Comparison of ENCODE assay signal across 17 cellular contexts in genomic region chr11:75982309-75982708, GRCh38.
DNase-seq lines count a peak whose midpoint lies in the region; ATAC-seq and TF ChIP-seq lines count a peak whose summit lies in the region.
"Had no signal": no experiment of that assay in that cellular context is flagged by ENCODE, and none has a peak within 500 bp of the region (broad histone marks: within the 10 kb centered on the region; RNA-seq: fewer than 3 reads in every experiment).

No MANE protein-coding gene starts in this region.

- H3K27ac ChIP-seq in neural progenitor cell (no peak overlapping the region), substantia nigra (ENCODE audit: low read depth, low read length, poor library complexity, severe bottlenecking) (no peak overlapping the region)
- H3K27ac ChIP-seq: vagina, VCaP had no signal

- H3K36me3 Mint-ChIP-seq in neural progenitor cell: peaks cover 12% of the 10 kb centered on the region
- H3K36me3 Mint-ChIP-seq in activated CD8-positive, alpha-beta T cell treated with anti-CD3 and anti-CD28 coated beads, Interleukin-2, amount 10 ng/mL, durations not matched to agents 7 days and 5 days (ENCODE audit: low read depth): peaks cover 25% of the 10 kb centered on the region

- H3K4me1 ChIP-seq in neural progenitor cell: peaks cover 21% of the 10 kb centered on the region
- H3K4me1 ChIP-seq: vagina had no signal

- no peaks in the 10 kb centered on the region for H3F3A ChIP-seq in neural progenitor cell (ENCODE audit: low read depth)

- H3K27me3 Mint-ChIP-seq in neural progenitor cell (ENCODE audit: insufficient read depth, low read depth): peaks cover 2% of the 10 kb centered on the region
- no peaks in the 10 kb centered on the region for H3K27me3 Mint-ChIP-seq in activated CD8-positive, alpha-beta T cell treated with anti-CD3 and anti-CD28 coated beads, Interleukin-2, amount 10 ng/mL, durations not matched to agents 7 days and 5 days (ENCODE audit: low read depth)
- H3K27me3 Mint-ChIP-seq: activated CD4-positive, alpha-beta memory T cell treated with anti-CD3 and anti-CD28 coated beads for 36 hours; activated T-cell treated with anti-CD3 and anti-CD28 coated beads, Interleukin-2, amount 50 U/mL, for 24 hours; T-cell had no signal

- H3K4me3 ChIP-seq in neural progenitor cell: peak overlapping the region; percentile 72
- H3K4me3 ChIP-seq: vagina had no signal

- CTCF ChIA-PET in activated CD8-positive, alpha-beta T cell treated with anti-CD3 and anti-CD28 coated beads, Interleukin-2, amount 10 ng/mL, durations not matched to agents 7 days and 5 days (lab: Charles Lee): no interaction called here

- ATAC-seq in activated CD8-positive, alpha-beta T cell treated with anti-CD3 and anti-CD28 coated beads, Interleukin-2, amount 10 ng/mL, durations not matched to agents 7 days and 5 days: no peak
- ATAC-seq: left cardiac atrium, T-cell had no signal

- peaks cover 77% of the 10 kb centered on the region for H3K79me2 ChIP-seq in neural progenitor cell (ENCODE audit: low read depth)

- POLR2A ChIA-PET in activated CD8-positive, alpha-beta T cell treated with anti-CD3 and anti-CD28 coated beads, Interleukin-2, amount 10 ng/mL, durations not matched to agents 7 days and 5 days (lab: Charles Lee): no interaction called here

- H3K36me3 ChIP-seq in neural progenitor cell: peaks cover 25% of the 10 kb centered on the region

- H3K9me3 ChIP-seq in neural progenitor cell (ENCODE audit: low read depth): no peaks in the 10 kb centered on the region
- H3K9me3 ChIP-seq: vagina had no signal

- DNase-seq in GM20000 (ENCODE audit: low spot score): peak; percentile 4
- DNase-seq in NCI-H146 (lab: John Stamatoyannopoulos, UW): peak; percentile 28
- peak; percentile 46 to 68 for DNase-seq in erythroblast (lab: John Stamatoyannopoulos, UW)
- DNase-seq in neural progenitor cell (ENCODE audit: low spot score): peak; percentile 8
- DNase-seq in activated CD8-positive, alpha-beta T cell treated with anti-CD3 and anti-CD28 coated beads, Interleukin-2, amount 10 ng/mL, durations not matched to agents 7 days and 5 days: no peak
- no peak for DNase-seq in substantia nigra (lab: John Stamatoyannopoulos, UW)
- no peak for DNase-seq in inferior parietal cortex (ENCODE audit: extremely low spot score)
- DNase-seq: activated CD4-positive, alpha-beta memory T cell treated with anti-CD3 and anti-CD28 coated beads for 36 hours; activated naive CD4-positive, alpha-beta T cell treated with anti-CD3 and anti-CD28 coated beads, Interleukin-2, amount 50 U/mL, for 16 hours; activated T-cell treated with anti-CD3 and anti-CD28 coated beads, Interleukin-2, amount 50 U/mL, for 24 hours; COR-L47; HFFc6; left cardiac atrium; midbrain; T-cell had no signal

- H3K4me3 Mint-ChIP-seq in neural progenitor cell: no peak overlapping the region
- H3K4me3 Mint-ChIP-seq in activated CD8-positive, alpha-beta T cell treated with anti-CD3 and anti-CD28 coated beads, Interleukin-2, amount 10 ng/mL, durations not matched to agents 7 days and 5 days: no peak overlapping the region
- H3K4me3 Mint-ChIP-seq: activated CD4-positive, alpha-beta memory T cell treated with anti-CD3 and anti-CD28 coated beads for 36 hours; activated T-cell treated with anti-CD3 and anti-CD28 coated beads, Interleukin-2, amount 50 U/mL, for 24 hours; HFFc6; T-cell had no signal

- no peaks in the 10 kb centered on the region for H3K4me1 Mint-ChIP-seq in neural progenitor cell
- no peaks in the 10 kb centered on the region for H3K4me1 Mint-ChIP-seq in activated CD8-positive, alpha-beta T cell treated with anti-CD3 and anti-CD28 coated beads, Interleukin-2, amount 10 ng/mL, durations not matched to agents 7 days and 5 days (ENCODE audit: low read depth)

- H3K27ac Mint-ChIP-seq in neural progenitor cell: no peak overlapping the region
- no peak overlapping the region for H3K27ac Mint-ChIP-seq in activated CD8-positive, alpha-beta T cell treated with anti-CD3 and anti-CD28 coated beads, Interleukin-2, amount 10 ng/mL, durations not matched to agents 7 days and 5 days
- H3K27ac Mint-ChIP-seq: activated CD4-positive, alpha-beta memory T cell treated with anti-CD3 and anti-CD28 coated beads for 36 hours; HFFc6 had no signal

- H3K27me3 ChIP-seq in neural progenitor cell: no peaks in the 10 kb centered on the region
- H3K27me3 ChIP-seq: vagina had no signal

- no peak overlapping the region for H2AFZ ChIP-seq in neural progenitor cell (replicated peaks)

- no peak for TF ChIP-seq POLR2A in erythroblast (IDR thresholded peaks at IDR 0.05; ENCODE audit: low read length)

- TF ChIP-seq CTCF in GM20000 (IDR thresholded peaks at IDR 0.05; ENCODE audit: extremely low read depth, missing control alignments) (no peak), neural progenitor cell (IDR thresholded peaks at IDR 0.05) (no peak)

- H3K4me2 ChIP-seq in neural progenitor cell: peak overlapping the region; percentile 88

- H3K9me3 Mint-ChIP-seq in neural progenitor cell: peaks cover 7% of the 10 kb centered on the region
- no peaks in the 10 kb centered on the region for H3K9me3 Mint-ChIP-seq in activated CD8-positive, alpha-beta T cell treated with anti-CD3 and anti-CD28 coated beads, Interleukin-2, amount 10 ng/mL, durations not matched to agents 7 days and 5 days (ENCODE audit: insufficient read depth)
- H3K9me3 Mint-ChIP-seq: activated CD4-positive, alpha-beta memory T cell treated with anti-CD3 and anti-CD28 coated beads for 36 hours; activated T-cell treated with anti-CD3 and anti-CD28 coated beads, Interleukin-2, amount 50 U/mL, for 24 hours; HFFc6; T-cell had no signal

- H4K20me1 ChIP-seq in neural progenitor cell (ENCODE audit: low read depth): peaks cover 17% of the 10 kb centered on the region

- H3K9ac ChIP-seq in neural progenitor cell: no peak overlapping the region

Comparison
In these comparisons a context has a peak if more than half of its experiments do, and no peak if none do; other contexts are left out.
1. DNase-seq: peak in GM20000 (single experiment), NCI-H146 (single experiment), erythroblast (2 of 2) and neural progenitor cell (single experiment); none in activated CD8-positive, alpha-beta T cell treated with anti-CD3 and anti-CD28 coated beads, Interleukin-2, amount 10 ng/mL, durations not matched to agents 7 days and 5 days (single experiment), substantia nigra (0 of 49) and inferior parietal cortex (single experiment).